In genomic region chr5:177291735-177292134, GRCh38 we compare ENCODE assay signal across 23 cellular contexts.
"Had no signal": no experiment of that assay in that cellular context is flagged by ENCODE, and none has a peak within 500 bp of the region (broad histone marks: within the 10 kb centered on the region; RNA-seq: fewer than 3 reads in every experiment).

No MANE protein-coding gene starts in this region.

- H3K4me3 Mint-ChIP-seq: activated CD4-positive, alpha-beta T cell treated with anti-CD3 and anti-CD28 coated beads for 36 hours; activated CD8-positive, alpha-beta T cell treated with anti-CD3 and anti-CD28 coated beads, Interleukin-2, amount 10 ng/mL, durations not matched to agents 7 days and 5 days; T-cell had no signal

- H3K4me1 ChIP-seq: ascending aorta had no signal

- DNase-seq: activated CD4-positive, alpha-beta T cell treated with anti-CD3 and anti-CD28 coated beads for 36 hours; activated CD4-positive, alpha-beta T cell treated with anti-CD3 and anti-CD28 coated beads, Interleukin-2, amount 50 U/mL, for 4 hours; activated CD8-positive, alpha-beta memory T cell treated with anti-CD3 and anti-CD28 coated beads, Interleukin-2, amount 50 U/mL, for 48 hours; activated CD8-positive, alpha-beta T cell treated with anti-CD3 and anti-CD28 coated beads, Interleukin-2, amount 10 ng/mL, durations not matched to agents 7 days and 5 days; activated naive CD4-positive, alpha-beta T cell treated with anti-CD3 and anti-CD28 coated beads, Interleukin-2, amount 50 U/mL, for 16 hours; activated T-cell treated with anti-CD3 and anti-CD28 coated beads, Interleukin-2, amount 50 U/mL, for 1 hour; amniotic stem cell; body of pancreas; central memory CD4-positive, alpha-beta T cell; NCI-H1092 treated with DMSO at 0.1 percent for 48 hours; NCI-H1417 treated with DMSO at 0.1 percent for 48 hours; NCI-H1694; NCI-H2029; NCI-H2107; NCI-H2171 treated with DMSO at 0.1 percent for 48 hours; NCI-H226; NCI-H510A treated with DMSO at 0.1 percent for 48 hours; NCI-H69; SIG-M5; T-cell; WERI-Rb-1 had no signal

- H3K4me3 ChIP-seq: ascending aorta, body of pancreas had no signal

- H3K27me3 ChIP-seq: ascending aorta, body of pancreas had no signal

- H3K27ac Mint-ChIP-seq: activated CD4-positive, alpha-beta T cell treated with anti-CD3 and anti-CD28 coated beads for 36 hours had no signal

- FAIRE-seq: bronchial epithelial cell had no signal

- H3K9me3 Mint-ChIP-seq: T-cell had no signal

- H3K27me3 Mint-ChIP-seq: activated CD4-positive, alpha-beta T cell treated with anti-CD3 and anti-CD28 coated beads for 36 hours; T-cell had no signal

- H3K9me3 ChIP-seq: ascending aorta, body of pancreas had no signal

- H3K27ac ChIP-seq: ascending aorta, body of pancreas, WERI-Rb-1 had no signal

- ATAC-seq: activated CD4-positive, alpha-beta T cell treated with anti-CD3 and anti-CD28 coated beads for 36 hours; activated CD8-positive, alpha-beta T cell treated with anti-CD3 and anti-CD28 coated beads, Interleukin-2, amount 10 ng/mL, durations not matched to agents 7 days and 5 days; body of pancreas; T-cell had no signal
